ENCODE assay signal across 13 cellular contexts in the genomic region with DNA sequence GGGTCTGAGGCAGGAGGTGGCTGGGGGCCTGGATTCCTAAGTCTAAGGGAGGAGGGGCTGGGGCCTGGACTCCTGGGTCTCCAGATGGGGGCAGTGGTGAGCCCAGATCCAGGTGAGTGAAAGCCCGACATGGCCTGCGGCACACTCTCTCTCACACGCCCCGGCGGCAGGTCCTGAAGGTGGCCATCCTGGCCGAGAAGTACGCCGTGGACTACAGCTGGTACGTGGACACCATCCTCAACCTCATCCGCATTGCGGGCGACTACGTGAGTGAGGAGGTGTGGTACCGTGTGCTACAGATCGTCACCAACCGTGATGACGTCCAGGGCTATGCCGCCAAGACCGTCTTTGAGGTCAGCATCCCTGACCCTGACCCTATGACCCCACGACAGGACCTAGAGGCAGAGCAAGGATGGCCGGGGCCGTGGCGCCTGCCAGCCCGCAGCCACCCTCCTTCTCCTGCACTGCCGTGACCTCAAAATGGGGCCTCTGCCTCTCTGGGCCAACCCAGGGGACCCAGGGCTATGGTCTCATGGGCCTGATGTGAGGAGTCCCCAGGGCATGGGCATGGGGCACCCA. TPM values are rescaled to one million over a fixed set of nuclear protein-coding genes. Genes with fewer than 3 reads are reported as not detected.
DNase-seq lines count a peak whose midpoint lies in the region; ATAC-seq and TF ChIP-seq lines count a peak whose summit lies in the region.
"Had no signal": no experiment of that assay in that cellular context is flagged by ENCODE, and none has a peak within 500 bp of the region (broad histone marks: within the 10 kb centered on the region; RNA-seq: fewer than 3 reads in every experiment).

No MANE protein-coding gene starts in this region.

- peak; percentile 33 for ATAC-seq in activated CD4-positive, alpha-beta T cell treated with anti-CD3 and anti-CD28 coated beads for 36 hours
- no peak for ATAC-seq in GM18867 (IDR thresholded peaks at IDR 0.05; ENCODE audit: unreplicated experiment)
- no peak for ATAC-seq in GM19463 (IDR thresholded peaks at IDR 0.05; ENCODE audit: unreplicated experiment)

- POLR2A ChIA-PET in activated CD4-positive, alpha-beta T cell treated with anti-CD3 and anti-CD28 coated beads for 36 hours (lab: Charles Lee): no interaction called here
- POLR2A ChIA-PET in HEK293 (lab: Yijun Ruan, JAX): interaction anchor here (1.4 kb wide), 1 partner anchor 33 kb away, joined by 3 read pairs; a partner anchor contains a TSS

- H3K27ac ChIP-seq in HEK293 (ENCODE audit: extremely low read depth, low read depth, low read length) (no peak overlapping the region), esophagus muscularis mucosa (replicated peaks in 1 of 4) (no peak overlapping the region)
- H3K27ac ChIP-seq: ascending aorta had no signal

- H3K9me3 Mint-ChIP-seq in activated CD4-positive, alpha-beta T cell treated with anti-CD3 and anti-CD28 coated beads for 36 hours (ENCODE audit: low read depth): no peaks in the 10 kb centered on the region
- H3K9me3 Mint-ChIP-seq in dendritic cell treated with granulocyte-macrophage colony-stimulating factor and Interleukin-4, amounts not matched to agents 40 ng/mL and 50 ng/mL, for 4 days: no peaks in the 10 kb centered on the region

- no peaks in the 10 kb centered on the region for H3K27me3 Mint-ChIP-seq in activated CD4-positive, alpha-beta T cell treated with anti-CD3 and anti-CD28 coated beads for 36 hours
- H3K27me3 Mint-ChIP-seq in dendritic cell treated with granulocyte-macrophage colony-stimulating factor and Interleukin-4, amounts not matched to agents 40 ng/mL and 50 ng/mL, for 4 days: no peaks in the 10 kb centered on the region

- DNase-seq in activated CD4-positive, alpha-beta T cell treated with anti-CD3 and anti-CD28 coated beads for 36 hours: peak; percentile 47
- DNase-seq in activated CD4-positive, alpha-beta T cell treated with anti-CD3 and anti-CD28 coated beads, Interleukin-2, amount 50 U/mL, for 4 hours: no peak
- DNase-seq in retinal pigment epithelial cell (ENCODE audit: low read depth): no peak
- DNase-seq in esophagus muscularis mucosa (ENCODE audit: extremely low spot score): no peak
- DNase-seq: GF-D8, mammary epithelial cell, NCI-H1048 had no signal

- intact Hi-C loops in activated CD4-positive, alpha-beta T cell treated with anti-CD3 and anti-CD28 coated beads for 36 hours (cut with DNase I, micrococcal nuclease): no loop called here
- intact Hi-C loops in dendritic cell treated with granulocyte-macrophage colony-stimulating factor and Interleukin-4, amounts not matched to agents 40 ng/mL and 50 ng/mL, for 4 days (cut with micrococcal nuclease): no loop called here
- intact Hi-C loops in esophagus muscularis mucosa (cut with DNase I): loop anchor here (5.0 kb wide), 1 partner anchor 33 kb away; a partner anchor contains a TSS

- no peaks in the 10 kb centered on the region for H3K9me3 ChIP-seq in HEK293 (ENCODE audit: control insufficient read depth, insufficient read depth, low read depth, low read length)
- no peaks in the 10 kb centered on the region for H3K9me3 ChIP-seq in esophagus muscularis mucosa
- H3K9me3 ChIP-seq: ascending aorta had no signal

- 86% methylated on average over 13 of the region's 25 CpGs for WGBS in esophagus muscularis mucosa

- TF ChIP-seq CTCF in HEK293 (tag by site-specific recombination; IDR thresholded peaks at IDR 0.05) (peak; percentile 35; the same call in 1 of the 2 replicates), retinal pigment epithelial cell (conservative IDR thresholded peaks at IDR 0.05; ENCODE audit: low read depth, low read length) (peak; percentile 39), esophagus muscularis mucosa (IDR thresholded peaks at IDR 0.05) (peak in 1 of 3 experiments; percentile 17)

- H3K4me3 ChIP-seq in HEK293 (ENCODE audit: low read depth, low read length) (no peak overlapping the region), retinal pigment epithelial cell (ENCODE audit: low read length) (no peak overlapping the region), esophagus muscularis mucosa (no peak overlapping the region)
- H3K4me3 ChIP-seq: ascending aorta had no signal

- TF ChIP-seq EP300 in esophagus muscularis mucosa (IDR thresholded peaks at IDR 0.05): no peak

- H3K36me3 ChIP-seq in HEK293 (ENCODE audit: control insufficient read depth in 2 of 2, insufficient read depth in 1 of 2, low read length in 2 of 2) (peaks cover 26 to 81% of the 10 kb centered on the region in 2 experiments; a peak in 2 of 3 replicates), esophagus muscularis mucosa (peaks cover 61 to 98% (median 94%) of the 10 kb centered on the region in 4 donors)

- H3K4me1 ChIP-seq in HEK293 (ENCODE audit: control insufficient read depth, insufficient read depth, low read length) (no peaks in the 10 kb centered on the region), esophagus muscularis mucosa (peaks cover 13 to 25% (median 22%) of the 10 kb centered on the region in 4 donors)

- TF ChIP-seq POLR2A in esophagus muscularis mucosa (IDR thresholded peaks at IDR 0.05; ENCODE audit: low read depth): no peak

- CTCF ChIA-PET in activated CD4-positive, alpha-beta T cell treated with anti-CD3 and anti-CD28 coated beads for 36 hours (lab: Charles Lee): no interaction called here
- CTCF ChIA-PET in HEK293 (lab: Yijun Ruan, JAX): interaction anchor here (0.7 to 1.4 kb wide), 2 partner anchors 12 to 45 kb away, joined by 3 to 4 read pairs; no protein-coding TSS in a partner anchor

- H3K27me3 ChIP-seq in esophagus muscularis mucosa: no peaks in the 10 kb centered on the region
- H3K27me3 ChIP-seq: ascending aorta had no signal

- H3K4me1 Mint-ChIP-seq in activated CD4-positive, alpha-beta T cell treated with anti-CD3 and anti-CD28 coated beads for 36 hours: no peaks in the 10 kb centered on the region
- H3K4me1 Mint-ChIP-seq in dendritic cell treated with granulocyte-macrophage colony-stimulating factor and Interleukin-4, amounts not matched to agents 40 ng/mL and 50 ng/mL, for 4 days (ENCODE audit: low read depth): no peaks in the 10 kb centered on the region

- H3K36me3 Mint-ChIP-seq in activated CD4-positive, alpha-beta T cell treated with anti-CD3 and anti-CD28 coated beads for 36 hours (ENCODE audit: low read depth): peaks cover 35% of the 10 kb centered on the region
- H3K36me3 Mint-ChIP-seq in dendritic cell treated with granulocyte-macrophage colony-stimulating factor and Interleukin-4, amounts not matched to agents 40 ng/mL and 50 ng/mL, for 4 days (ENCODE audit: low read depth): peaks cover 100% of the 10 kb centered on the region

- no peak overlapping the region for H3K4me3 Mint-ChIP-seq in activated CD4-positive, alpha-beta T cell treated with anti-CD3 and anti-CD28 coated beads for 36 hours
- no peak overlapping the region for H3K4me3 Mint-ChIP-seq in dendritic cell treated with granulocyte-macrophage colony-stimulating factor and Interleukin-4, amounts not matched to agents 40 ng/mL and 50 ng/mL, for 4 days

- H3K27ac Mint-ChIP-seq in activated CD4-positive, alpha-beta T cell treated with anti-CD3 and anti-CD28 coated beads for 36 hours: no peak overlapping the region
- peak overlapping the region; percentile 58 for H3K27ac Mint-ChIP-seq in dendritic cell treated with granulocyte-macrophage colony-stimulating factor and Interleukin-4, amounts not matched to agents 40 ng/mL and 50 ng/mL, for 4 days

TF ChIP-seq in HEK293, 187 proteins besides CTCF, POLR2A, EP300 and RAD21:
- TF ChIP-seq BCL11B (tag by site-specific recombination; IDR thresholded peaks at IDR 0.05; ENCODE audit: low read depth): peak; percentile 63; the same call in 1 of the 2 replicates
- TF ChIP-seq, protein P1, sequence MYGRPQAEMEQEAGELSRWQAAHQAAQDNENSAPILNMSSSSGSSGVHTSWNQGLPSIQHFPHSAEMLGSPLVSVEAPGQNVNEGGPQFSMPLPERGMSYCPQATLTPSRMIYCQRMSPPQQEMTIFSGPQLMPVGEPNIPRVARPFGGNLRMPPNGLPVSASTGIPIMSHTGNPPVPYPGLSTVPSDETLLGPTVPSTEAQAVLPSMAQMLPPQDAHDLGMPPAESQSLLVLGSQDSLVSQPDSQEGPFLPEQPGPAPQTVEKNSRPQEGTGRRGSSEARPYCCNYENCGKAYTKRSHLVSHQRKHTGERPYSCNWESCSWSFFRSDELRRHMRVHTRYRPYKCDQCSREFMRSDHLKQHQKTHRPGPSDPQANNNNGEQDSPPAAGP (tag by site-specific recombination; IDR thresholded peaks at IDR 0.05): no peak

RNA-seq across cellular contexts. Expression of a gene that starts 13.2 kb away (rescaled TPM):
- 10 to 100 TPM; 15.6 to 18.8 TPM for total RNA-seq in activated CD4-positive, alpha-beta T cell treated with anti-CD3 and anti-CD28 coated beads for 36 hours
- 10 to 100 TPM; 14.1 to 38.0 (median 23.4) TPM for total RNA-seq in esophagus muscularis mucosa

RNA-seq across cellular contexts. Expression of a gene that starts 18.2 kb away (rescaled TPM):
- total RNA-seq in activated CD4-positive, alpha-beta T cell treated with anti-CD3 and anti-CD28 coated beads for 36 hours: 10 to 100 TPM; 39.6 to 49.9 TPM
- 10 to 100 TPM; 22.5 to 36.0 (median 34.1) TPM for total RNA-seq in esophagus muscularis mucosa

RNA-seq across cellular contexts. Expression of a gene that starts 33.1 kb away (rescaled TPM):
- 100 to 1,000 TPM in 1 of 2 experiments, 10 to 100 TPM in 1; 79.4 to 102 TPM for total RNA-seq in activated CD4-positive, alpha-beta T cell treated with anti-CD3 and anti-CD28 coated beads for 36 hours
- 100 to 1,000 TPM in 1 of 4 donors, 10 to 100 TPM in 3; 56.9 to 114 (median 87.8) TPM for total RNA-seq in esophagus muscularis mucosa

RNA-seq across cellular contexts. Expression of a gene that starts 36.8 kb away (rescaled TPM):
- total RNA-seq in activated CD4-positive, alpha-beta T cell treated with anti-CD3 and anti-CD28 coated beads for 36 hours: 1 to 10 TPM; 1.9 to 2.1 TPM
- total RNA-seq in esophagus muscularis mucosa: under 1 TPM in 1 of 4 donors, not detected in 3; 0.57 TPM
- total RNA-seq: ascending aorta, mammary epithelial cell, NCI-H460 had no signal

RNA-seq across cellular contexts. Expression of a gene that starts 51.1 kb away (rescaled TPM):
- total RNA-seq in activated CD4-positive, alpha-beta T cell treated with anti-CD3 and anti-CD28 coated beads for 36 hours: 100 to 1,000 TPM in 1 of 2 experiments, 10 to 100 TPM in 1; 76.9 to 104 TPM
- 100 to 1,000 TPM in 1 of 4 donors, 10 to 100 TPM in 3; 60.5 to 102 (median 84.4) TPM for total RNA-seq in esophagus muscularis mucosa
